Comparison of ENCODE assay signal across 21 cellular contexts in genomic region chr13:20721058-20721453, GRCh38. TPM values are rescaled to one million over a fixed set of nuclear protein-coding genes. Genes with fewer than 3 reads are reported as not detected.
DNase-seq lines count a peak whose midpoint lies in the region; ATAC-seq, FAIRE-seq and TF ChIP-seq lines count a peak whose summit lies in the region.
"Had no signal": no experiment of that assay in that cellular context is flagged by ENCODE, and none has a peak within 500 bp of the region (broad histone marks: within the 10 kb centered on the region; RNA-seq: fewer than 3 reads in every experiment).

No MANE protein-coding gene starts in this region.

- no peak overlapping the region for H2BK5ac ChIP-seq in H1 (ENCODE audit: low read depth, low read length)
- H2BK5ac ChIP-seq in mesenchymal stem cell (ENCODE audit: low read depth, low read length, poor library complexity, severe bottlenecking): no peak overlapping the region

- no peak for TF ChIP-seq CTCF in right atrium auricular region (IDR thresholded peaks at IDR 0.05)
- no peak for TF ChIP-seq CTCF in H1 (IDR thresholded peaks at IDR 0.05; ENCODE audit: control extremely low read depth in 1 of 3, insufficient read depth in 1 of 3, low read depth in 1 of 3, low read length in 3 of 3)
- no peak for TF ChIP-seq CTCF in type B pancreatic cell (conservative IDR thresholded peaks at IDR 0.05)

- H3K4me3 ChIP-seq in right atrium auricular region: peak overlapping the region in 1 of 2 donors; percentile 43
- peak overlapping the region in 3 of 4 experiments; percentile 61 to 68 (median 68); a peak in 4 of 8 replicates for H3K4me3 ChIP-seq in H1 (ENCODE audit: extremely low read depth in 1 of 4, insufficient read depth in 2 of 4, low read depth in 3 of 4, low read length in 4 of 4)
- no peak overlapping the region for H3K4me3 ChIP-seq in mesenchymal stem cell (ENCODE audit: insufficient read depth in 1 of 2, low read depth in 1 of 2, low read length in 2 of 2)
- H3K4me3 ChIP-seq: BLaER1 treated with 17β-estradiol and CSF1 and Interleukin-3, amounts not matched to agents 10 nM and 100 nM had no signal

- WGBS in H1 (ENCODE audit: extremely low coverage in 1 of 2, insufficient coverage in 1 of 2, insufficient read length in 1 of 2, insufficient replicate concordance in 2 of 2, low coverage in 1 of 2, low lambda C conversion rate in 2 of 2, missing lambda C conversion rate in 1 of 2), 2 experiments: 73% methylated on average over 14 of the region's 16 CpGs; no CpG with 5 or more reads in 1 of the 2 experiments
- WGBS in mesenchymal stem cell: 62% methylated on average over 16 of the region's 16 CpGs

- H2AFZ ChIP-seq in H1 (ENCODE audit: low read length): no peak overlapping the region
- H2AFZ ChIP-seq in mesenchymal stem cell (ENCODE audit: low read depth, low read length): no peak overlapping the region

- TF ChIP-seq RAD21 in H1 (IDR thresholded peaks at IDR 0.05 in 1 of 2, conservative IDR thresholded peaks at IDR 0.05 in 1 of 2; ENCODE audit: low read depth in 2 of 2, low read length in 2 of 2): no peak

- peaks cover 4% of the 10 kb centered on the region for H3K36me3 Mint-ChIP-seq in type B pancreatic cell

- no peak for ATAC-seq in Right ventricle myocardium superior (ENCODE audit: poor library complexity)
- no peak for ATAC-seq in GM21528 (IDR thresholded peaks at IDR 0.05; ENCODE audit: low FRiP score, unreplicated experiment)

- H3K27me3 Mint-ChIP-seq in type B pancreatic cell: peaks cover 16% of the 10 kb centered on the region

- intact Hi-C loops in Right ventricle myocardium superior (cut with DNase I): no loop called here

- POLR2A ChIA-PET in H1 (lab: Charles Lee; ENCODE audit: partially characterized antibody): interaction anchor here (0.6 kb wide), 1 partner anchor 144 kb away, joined by 5 read pairs; no protein-coding TSS in a partner anchor

- H3K18ac ChIP-seq in H1 (ENCODE audit: extremely low read depth, low read length) (no peak overlapping the region), mesenchymal stem cell (ENCODE audit: low read depth in 1 of 2, low read length in 2 of 2) (no peak overlapping the region)

- peaks cover 15% of the 10 kb centered on the region for H3K23me2 ChIP-seq in H1 (ENCODE audit: low read depth, low read length)

- FAIRE-seq in H1 (lab: Jason Lieb, UNC): no peak
- FAIRE-seq: G401.6, H54, urothelium cell line had no signal

- H3K9ac ChIP-seq in H1 (replicated peaks in 1 of 4; ENCODE audit: extremely low read depth in 1 of 4, low read depth in 3 of 4, low read length in 3 of 4) (no peak overlapping the region), mesenchymal stem cell (ENCODE audit: low read length) (no peak overlapping the region)
- H3K9ac ChIP-seq: BLaER1 treated with 17β-estradiol and CSF1 and Interleukin-3, amounts not matched to agents 10 nM and 100 nM had no signal

- H3K4me3 Mint-ChIP-seq in type B pancreatic cell: peak overlapping the region; percentile 65
- H3K4me3 Mint-ChIP-seq: T-helper 1 cell treated with Interleukin-12 subunit alpha and Interleukin-12 subunit beta and Interleukin-4 antibody, amounts not matched to agents 30 μg/mL and 1 μg/mL, for 36 hours had no signal

- CTCF ChIA-PET in H1 (lab: Charles Lee; ENCODE audit: partially characterized antibody): interaction anchor here (1.3 to 1.9 kb wide), 4 partner anchors 9 to 111 kb away, joined by 3 to 4 read pairs (median 4); no protein-coding TSS in a partner anchor

- H4K20me1 ChIP-seq in H1 (replicated peaks in 1 of 2; ENCODE audit: control insufficient read depth in 1 of 2, insufficient read depth in 2 of 2, low read length in 2 of 2): peaks cover 0 to 10% of the 10 kb centered on the region in 2 experiments

- H3K27ac ChIP-seq in right atrium auricular region (no peak overlapping the region), H1 (ENCODE audit: low read depth, low read length) (no peak overlapping the region), mesenchymal stem cell (ENCODE audit: low read length, poor library complexity, severe bottlenecking) (no peak overlapping the region)
- H3K27ac ChIP-seq: ascending aorta; BLaER1 treated with 17β-estradiol and CSF1 and Interleukin-3, amounts not matched to agents 10 nM and 100 nM; WERI-Rb-1 had no signal

- TF ChIP-seq POLR2A in H1 (IDR thresholded peaks at IDR 0.05; ENCODE audit: control extremely low read depth in 1 of 2, low read depth in 2 of 2, low read length in 2 of 2): no peak

- H2BK120ac ChIP-seq in H1 (replicated peaks; ENCODE audit: low read depth, low read length) (no peak overlapping the region), mesenchymal stem cell (ENCODE audit: low read depth, low read length) (no peak overlapping the region)

- H3K36me3 ChIP-seq in right atrium auricular region: no peaks in the 10 kb centered on the region
- no peaks in the 10 kb centered on the region for H3K36me3 ChIP-seq in H1 (ENCODE audit: control insufficient read depth in 2 of 4, insufficient read depth in 4 of 4, low read length in 3 of 4)
- no peaks in the 10 kb centered on the region for H3K36me3 ChIP-seq in mesenchymal stem cell (ENCODE audit: control insufficient read depth in 1 of 2, insufficient read depth in 2 of 2, low read depth in 1 of 2, low read length in 2 of 2)
- H3K36me3 ChIP-seq: ascending aorta; BLaER1 treated with 17β-estradiol and CSF1 and Interleukin-3, amounts not matched to agents 10 nM and 100 nM; WERI-Rb-1 had no signal

- no peak overlapping the region for H2BK12ac ChIP-seq in H1 (ENCODE audit: low read depth, low read length)
- H2BK12ac ChIP-seq in mesenchymal stem cell (ENCODE audit: low read length in 2 of 2): no peak overlapping the region

- H2BK15ac ChIP-seq in H1 (ENCODE audit: low read length): no peak overlapping the region
- H2BK15ac ChIP-seq in mesenchymal stem cell (ENCODE audit: low read depth, poor library complexity, severe bottlenecking): no peak overlapping the region

- H3K27ac Mint-ChIP-seq in type B pancreatic cell: no peak overlapping the region
- H3K27ac Mint-ChIP-seq: activated naive CD4-positive, alpha-beta T cell treated with anti-CD3 and anti-CD28 coated beads for 36 hours; T-helper 1 cell treated with Interleukin-12 subunit alpha and Interleukin-12 subunit beta and Interleukin-4 antibody, amounts not matched to agents 30 μg/mL and 1 μg/mL, for 36 hours had no signal

- no peak for TF ChIP-seq EP300 in H1 (IDR thresholded peaks at IDR 0.05; ENCODE audit: borderline replicate concordance in 1 of 2, low read depth in 2 of 2, low read length in 2 of 2)

- no peak overlapping the region for H3K4ac ChIP-seq in H1 (replicated peaks; ENCODE audit: insufficient read length, low read depth, low read length)
- H3K4ac ChIP-seq in mesenchymal stem cell (ENCODE audit: low read depth in 1 of 2, low read length in 2 of 2): no peak overlapping the region

- no peaks in the 10 kb centered on the region for H3K79me2 ChIP-seq in H1 (ENCODE audit: control insufficient read depth in 1 of 2, insufficient read depth in 2 of 2, low read length in 2 of 2)

- H3K4me1 Mint-ChIP-seq in type B pancreatic cell (ENCODE audit: unreplicated experiment): peaks cover 5% of the 10 kb centered on the region

- H2AK5ac ChIP-seq in H1 (ENCODE audit: low read depth, low read length) (no peak overlapping the region), mesenchymal stem cell (ENCODE audit: low read length, severe bottlenecking) (no peak overlapping the region)

- H4K8ac ChIP-seq in H1 (ENCODE audit: extremely low read depth, insufficient read depth, low read length) (peak overlapping the region; percentile 14; the same call in 1 of the 2 replicates), mesenchymal stem cell (ENCODE audit: low read length) (no peak overlapping the region)

- H2BK20ac ChIP-seq in H1 (ENCODE audit: low read length): no peak overlapping the region

- no peaks in the 10 kb centered on the region; the same call in 1 of the 2 replicates for H3K79me1 ChIP-seq in H1 (ENCODE audit: low read depth, low read length)
- H3K79me1 ChIP-seq in mesenchymal stem cell (replicated peaks; ENCODE audit: low read length, poor library complexity, severe bottlenecking): no peaks in the 10 kb centered on the region

- no peaks in the 10 kb centered on the region for H3K9me3 Mint-ChIP-seq in type B pancreatic cell
- H3K9me3 Mint-ChIP-seq: activated naive CD4-positive, alpha-beta T cell treated with anti-CD3 and anti-CD28 coated beads for 36 hours; T-helper 1 cell treated with Interleukin-12 subunit alpha and Interleukin-12 subunit beta and Interleukin-4 antibody, amounts not matched to agents 30 μg/mL and 1 μg/mL, for 36 hours had no signal

- H3K56ac ChIP-seq in H1 (replicated peaks; ENCODE audit: insufficient read length, low read depth, low read length): no peak overlapping the region

- H3K9me3 ChIP-seq in right atrium auricular region (no peaks in the 10 kb centered on the region), H1 (ENCODE audit: insufficient read depth in 2 of 2, low read depth in 1 of 2, low read length in 1 of 2) (no peaks in the 10 kb centered on the region; a peak in 1 of 4 replicates), mesenchymal stem cell (ENCODE audit: control insufficient read depth, low read length) (no peaks in the 10 kb centered on the region)
- H3K9me3 ChIP-seq: ascending aorta; BLaER1 treated with 17β-estradiol and CSF1 and Interleukin-3, amounts not matched to agents 10 nM and 100 nM had no signal

- H3K14ac ChIP-seq in H1 (ENCODE audit: insufficient read length) (no peak overlapping the region), mesenchymal stem cell (ENCODE audit: low read length in 2 of 2) (no peak overlapping the region)

- no peak overlapping the region for H4K5ac ChIP-seq in H1 (ENCODE audit: insufficient read length, low read depth, low read length)

- no peak overlapping the region for H3K23ac ChIP-seq in H1 (ENCODE audit: insufficient read length)
- H3K23ac ChIP-seq in mesenchymal stem cell (ENCODE audit: low read length in 2 of 2): peak overlapping the region in 1 of 2 experiments; percentile 55

- H3K4me2 ChIP-seq in H1 (ENCODE audit: insufficient read depth in 1 of 2, low read depth in 2 of 2, low read length in 2 of 2) (peak overlapping the region; percentile 72 to 94), mesenchymal stem cell (ENCODE audit: low read length, poor library complexity, severe bottlenecking) (peak overlapping the region; percentile 96)
- H3K4me2 ChIP-seq: BLaER1 treated with 17β-estradiol and CSF1 and Interleukin-3, amounts not matched to agents 10 nM and 100 nM had no signal

- H3K27me3 ChIP-seq in right atrium auricular region (no peaks in the 10 kb centered on the region), H1 (replicated peaks in 1 of 4; ENCODE audit: control insufficient read depth in 3 of 4, extremely low read depth in 1 of 4, insufficient read depth in 3 of 4, low read length in 3 of 4) (peaks cover 2 to 29% (median 18%) of the 10 kb centered on the region in 4 experiments; a peak in 6 of 7 replicates), mesenchymal stem cell (ENCODE audit: control insufficient read depth in 1 of 2, insufficient read depth in 1 of 2, low read length in 2 of 2) (peaks cover 7 to 18% of the 10 kb centered on the region in 2 experiments)
- H3K27me3 ChIP-seq: ascending aorta; BLaER1 treated with 17β-estradiol and CSF1 and Interleukin-3, amounts not matched to agents 10 nM and 100 nM had no signal

- H4K91ac ChIP-seq in H1 (replicated peaks; ENCODE audit: insufficient read length, low read length) (no peak overlapping the region), mesenchymal stem cell (ENCODE audit: low read length) (no peak overlapping the region)

- peaks cover 0 to 18% of the 10 kb centered on the region in 2 donors for H3K4me1 ChIP-seq in right atrium auricular region
- peaks cover 0 to 3% (median 0%) of the 10 kb centered on the region in 4 experiments; a peak in 3 of 7 replicates for H3K4me1 ChIP-seq in H1 (replicated peaks in 1 of 4; ENCODE audit: control insufficient read depth in 3 of 4, insufficient read depth in 4 of 4, low read length in 3 of 4)
- H3K4me1 ChIP-seq in mesenchymal stem cell (ENCODE audit: control insufficient read depth, insufficient read depth, low read depth, low read length): peaks cover 13% of the 10 kb centered on the region

- DNase-seq in Right ventricle myocardium superior: peak; percentile 24
- DNase-seq in right atrium auricular region (ENCODE audit: low spot score): no peak
- DNase-seq in H1 (ENCODE audit: low read depth in 1 of 2, low spot score in 2 of 2): no peak
- DNase-seq in mesenchymal stem cell: no peak
- DNase-seq in type B pancreatic cell (ENCODE audit: extremely low spot score, unreplicated experiment): no peak
- no peak for DNase-seq in NCI-H1930 (lab: John Stamatoyannopoulos, UW)
- no peak for DNase-seq in NCI-H1048 (lab: John Stamatoyannopoulos, UW)
- DNase-seq: activated CD4-positive, alpha-beta T cell treated with anti-CD3 and anti-CD28 coated beads, Interleukin-2, amount 50 U/mL, for 4 hours; activated T-cell treated with anti-CD3 and anti-CD28 coated beads, Interleukin-2, amount 50 U/mL, for 1 hour; NCI-H748 treated with DMSO at 0.1 percent for 48 hours; SIG-M5; stimulated activated naive CD4-positive, alpha-beta T cell; WERI-Rb-1 had no signal

RNA-seq across cellular contexts. Expression of gene IL17D, which starts 17.6 kb away (rescaled TPM):
- total RNA-seq in Right ventricle myocardium superior: 0.54 TPM
- 1 to 10 TPM; 1.9 to 2.5 TPM for total RNA-seq in right atrium auricular region
- 0.56 and 0.84 TPM in 2 replicates for total RNA-seq in H1 (2021; fragmentation: NEBNext Ultra II Directional; extraction: Animal tissue kit (Norgen Biotek cat#: 25700))
- 0.57 and 0.59 TPM in 2 replicates for polyA plus RNA-seq in H1 (2011; rRNA removed)
- 0.32 TPM for polyA plus RNA-seq in H1 (2011; cell fraction: cytosol; rRNA removed)
- polyA plus RNA-seq in H1 (2011; cell fraction: nucleus; rRNA removed): 0.56 TPM
- 1.9 to 3.0 TPM (median 2.4 TPM) in 4 replicates for polyA plus RNA-seq in H1 (2012, experiment 1 of 2)
- polyA plus RNA-seq in H1 (2012, experiment 2 of 2): 3.3 TPM
- 0.83 TPM for polyA plus RNA-seq in H1 (2013, experiment 1 of 2)
- 0.70 TPM for polyA plus RNA-seq in H1 (2013, experiment 2 of 2)
- 0.17 and 0.25 TPM in 2 replicates for polyA minus RNA-seq in H1 (2011; rRNA and poly(A)+ RNA removed)
- not detected for polyA minus RNA-seq in H1 (2011; cell fraction: cytosol; rRNA and poly(A)+ RNA removed)
- 0.30 TPM for polyA minus RNA-seq in H1 (2011; cell fraction: nucleus; rRNA and poly(A)+ RNA removed)
- 0.62 TPM for polyA plus RNA-seq in mesenchymal stem cell (2013, experiment 1 of 2)
- polyA plus RNA-seq in mesenchymal stem cell (2013, experiment 2 of 2): 0.53 TPM
- 1.5 and 6.3 TPM in 2 replicates for total RNA-seq in type B pancreatic cell (ENCODE audit: low replicate concordance)
- total RNA-seq: ascending aorta had no signal

RNA-seq across cellular contexts. Expression of gene EEF1AKMT1, which starts 52.7 kb away (rescaled TPM):
- total RNA-seq in Right ventricle myocardium superior (9.0 TPM), right atrium auricular region (10 to 100 TPM; 11.1 to 12.5 TPM), type B pancreatic cell (ENCODE audit: low replicate concordance) (6.9 and 11.3 TPM in 2 replicates)
- total RNA-seq in H1 (2021; fragmentation: NEBNext Ultra II Directional; extraction: Animal tissue kit (Norgen Biotek cat#: 25700)): 3.5 and 4.1 TPM in 2 replicates
- 1.5 and 3.1 TPM in 2 replicates for polyA plus RNA-seq in H1 (2011; rRNA removed)
- 2.4 TPM for polyA plus RNA-seq in H1 (2011; cell fraction: cytosol; rRNA removed)
- polyA plus RNA-seq in H1 (2011; cell fraction: nucleus; rRNA removed): 0.88 TPM
- 3.5 to 4.7 TPM (median 4.0 TPM) in 4 replicates for polyA plus RNA-seq in H1 (2012, experiment 1 of 2)
- 2.0 TPM for polyA plus RNA-seq in H1 (2012, experiment 2 of 2)
- polyA plus RNA-seq in H1 (2013, experiment 1 of 2): 2.9 TPM
- 3.1 TPM for polyA plus RNA-seq in H1 (2013, experiment 2 of 2)
- polyA minus RNA-seq in H1 (2011; rRNA and poly(A)+ RNA removed): 1.3 and 2.4 TPM in 2 replicates
- not detected for polyA minus RNA-seq in H1 (2011; cell fraction: cytosol; rRNA and poly(A)+ RNA removed)
- not detected for polyA minus RNA-seq in H1 (2011; cell fraction: nucleus; rRNA and poly(A)+ RNA removed)
- polyA plus RNA-seq in mesenchymal stem cell (2013, experiment 1 of 2): 5.9 TPM
- polyA plus RNA-seq in mesenchymal stem cell (2013, experiment 2 of 2): 6.1 TPM
- total RNA-seq: ascending aorta had no signal

Comparison
In these comparisons a context has a peak if more than half of its experiments do, and no peak if none do; other contexts are left out.
1. H3K4me3 ChIP-seq: peak in H1 (3 of 4); none in mesenchymal stem cell (0 of 2).